21 cellular contexts compared by ENCODE assay signal in the genomic region with DNA sequence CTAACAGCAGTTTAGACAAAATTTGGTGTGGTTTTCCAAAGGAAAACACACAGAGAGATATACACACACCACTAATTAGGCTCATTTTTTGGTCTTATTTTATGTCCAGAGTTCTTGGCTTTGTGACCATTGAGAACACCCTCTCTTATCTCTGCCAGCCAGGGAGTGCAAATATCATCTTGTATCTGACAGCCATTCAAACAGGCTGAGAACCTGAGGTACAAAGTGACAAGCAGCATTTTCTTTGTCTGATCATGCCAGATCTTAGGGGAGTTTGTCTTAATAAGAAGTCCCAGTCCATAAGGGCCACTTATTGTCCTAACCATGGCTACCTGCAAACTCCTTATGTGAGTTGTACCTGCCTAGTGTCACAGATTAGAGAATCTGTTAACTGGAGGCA.
"Had no signal": no experiment of that assay in that cellular context is flagged by ENCODE, and none has a peak within 500 bp of the region (broad histone marks: within the 10 kb centered on the region; RNA-seq: fewer than 3 reads in every experiment).

No MANE protein-coding gene starts in this region.

- H3K9me3 Mint-ChIP-seq: nephron had no signal

- H3K9me3 ChIP-seq: esophagus squamous epithelium, gastroesophageal sphincter, neutrophil, right atrium auricular region, sigmoid colon, thoracic aorta had no signal

- H3K27me3 Mint-ChIP-seq: naive B cell; stimulated activated naive B cell treated with anti-CD40 and anti-IgM and Interleukin-4, amounts not matched to agents 10 μg/mL and 1 μg/mL and 100 μg/mL, for 72 hours; stimulated activated naive CD8-positive, alpha-beta T cell treated with anti-CD3 and anti-CD28 coated beads, Interleukin-15, amount 100 ng/mL, for 72 hours had no signal

- H3K4me3 Mint-ChIP-seq: naive B cell; nephron; stimulated activated naive B cell treated with anti-CD40 and anti-IgM and Interleukin-4, amounts not matched to agents 10 μg/mL and 1 μg/mL and 100 μg/mL, for 72 hours; stimulated activated naive CD8-positive, alpha-beta T cell treated with anti-CD3 and anti-CD28 coated beads, Interleukin-15, amount 100 ng/mL, for 72 hours had no signal

- ATAC-seq: gastroesophageal sphincter; left cardiac atrium; left ventricle myocardium superior; stimulated activated naive B cell treated with anti-CD40 and anti-IgM and Interleukin-4, amounts not matched to agents 10 μg/mL and 1 μg/mL and 100 μg/mL, for 72 hours; stimulated activated naive CD8-positive, alpha-beta T cell treated with anti-CD3 and anti-CD28 coated beads, Interleukin-15, amount 100 ng/mL, for 72 hours had no signal

- DNase-seq: effector CD8-positive, alpha-beta T cell; esophagus squamous epithelium; foreskin fibroblast; glutamatergic neuron; kidney; left cardiac atrium; left ventricle myocardium superior; mesenchymal stem cell; naive B cell; posterior cingulate gyrus; sigmoid colon; stimulated activated CD4-positive, alpha-beta T cell treated with anti-CD3 and anti-CD28 coated beads, Interleukin-2, amount 100 ng/mL, for 24 hours; stimulated activated CD4-positive, alpha-beta T cell treated with anti-CD3 and anti-CD28 coated beads, Interleukin-4, amount 100 ng/mL, for 4 hours; stimulated activated naive B cell treated with anti-CD40 and anti-IgM and Interleukin-4, amounts not matched to agents 10 μg/mL and 1 μg/mL and 100 μg/mL, for 72 hours; stimulated activated naive CD8-positive, alpha-beta T cell treated with anti-CD3 and anti-CD28 coated beads, Interleukin-15, amount 100 ng/mL, for 72 hours; trophoblast cell had no signal

- H3K4me1 Mint-ChIP-seq: naive B cell; nephron; stimulated activated naive B cell treated with anti-CD40 and anti-IgM and Interleukin-4, amounts not matched to agents 10 μg/mL and 1 μg/mL and 100 μg/mL, for 72 hours; stimulated activated naive CD8-positive, alpha-beta T cell treated with anti-CD3 and anti-CD28 coated beads, Interleukin-15, amount 100 ng/mL, for 72 hours had no signal

- H3K36me3 Mint-ChIP-seq: naive B cell; stimulated activated naive B cell treated with anti-CD40 and anti-IgM and Interleukin-4, amounts not matched to agents 10 μg/mL and 1 μg/mL and 100 μg/mL, for 72 hours had no signal

- H3K27ac Mint-ChIP-seq: naive B cell; nephron; stimulated activated naive B cell treated with anti-CD40 and anti-IgM and Interleukin-4, amounts not matched to agents 10 μg/mL and 1 μg/mL and 100 μg/mL, for 72 hours; stimulated activated naive CD8-positive, alpha-beta T cell treated with anti-CD3 and anti-CD28 coated beads, Interleukin-15, amount 100 ng/mL, for 72 hours had no signal
